24 cellular contexts compared by ENCODE assay signal in genomic region chr6:38865521-38866174, GRCh38.
"Had no signal": no experiment of that assay in that cellular context is flagged by ENCODE, and none has a peak within 500 bp of the region (broad histone marks: within the 10 kb centered on the region; RNA-seq: fewer than 3 reads in every experiment).

No MANE protein-coding gene starts in this region.

- FAIRE-seq: small intestine had no signal

- H3K36me3 ChIP-seq: left lung, lower lobe of right lung, pancreas, prostate gland, sigmoid colon, spleen, tibial nerve, uterus had no signal

- DNase-seq: kidney; left colon; left lung; lower lobe of right lung; mammary epithelial cell; mesenchymal stem cell; naive thymus-derived CD8-positive, alpha-beta T cell; nucleus accumbens; pancreas; posterior cingulate gyrus; retina; right cardiac atrium; sigmoid colon; small intestine; spleen; stimulated activated CD4-positive, alpha-beta T cell treated with anti-CD3 and anti-CD28 coated beads, Interleukin-4, amount 100 ng/mL, for 4 hours; stimulated activated CD8-positive, alpha-beta memory T cell treated with anti-CD3 and anti-CD28 coated beads, Interleukin-4, amount 100 ng/mL, for 48 hours; stimulated activated naive CD4-positive, alpha-beta T cell treated with Interleukin-2 at 50 U/mL for 16 hours; stimulated activated naive CD8-positive, alpha-beta T cell treated with anti-CD3 and anti-CD28 coated beads, Interleukin-15, amount 100 ng/mL, for 72 hours; substantia nigra; uterus had no signal

- H3K4me3 ChIP-seq: left lung, lower lobe of right lung, pancreas, prostate gland, sigmoid colon, spleen, tibial nerve, uterus had no signal

- ATAC-seq: left colon; left lung; lower lobe of right lung; naive thymus-derived CD8-positive, alpha-beta T cell; pancreas; right cardiac atrium; stimulated activated memory B cell treated with anti-CD40 and anti-IgM and Interleukin-4, amounts not matched to agents 10 μg/mL and 1 μg/mL and 100 μg/mL, for 72 hours; stimulated activated naive CD8-positive, alpha-beta T cell treated with anti-CD3 and anti-CD28 coated beads, Interleukin-15, amount 100 ng/mL, for 72 hours had no signal

- H3K4me1 ChIP-seq: left lung, lower lobe of right lung, pancreas, sigmoid colon, spleen, tibial nerve, uterus had no signal

- H3K9me3 ChIP-seq: left lung, lower lobe of right lung, pancreas, prostate gland, sigmoid colon, spleen, tibial nerve, uterus had no signal

- H3K27me3 ChIP-seq: left lung, pancreas, sigmoid colon, tibial nerve, uterus had no signal

- H3K27ac ChIP-seq: left lung, lower lobe of right lung, pancreas, prostate gland, sigmoid colon, spleen, tibial nerve, uterus had no signal
